ENCODE assay signal across 31 cellular contexts in genomic region chr9:74961496-74961895, GRCh38.
"Had no signal": no experiment of that assay in that cellular context is flagged by ENCODE, and none has a peak within 500 bp of the region (broad histone marks: within the 10 kb centered on the region; RNA-seq: fewer than 3 reads in every experiment).

No MANE protein-coding gene starts in this region.

- ATAC-seq: activated CD4-positive, alpha-beta T cell treated with anti-CD3 and anti-CD28 coated beads for 36 hours; activated CD8-positive, alpha-beta memory T cell treated with anti-CD3 and anti-CD28 coated beads, Interleukin-2, amount 10 ng/mL, durations not matched to agents 7 days and 5 days; activated CD8-positive, alpha-beta T cell treated with anti-CD3 and anti-CD28 coated beads, Interleukin-2, amount 10 ng/mL, durations not matched to agents 7 days and 5 days; activated naive CD8-positive, alpha-beta T cell treated with anti-CD3 and anti-CD28 coated beads, Interleukin-2, amount 50 U/mL, for 24 hours; activated T-helper 17 cell treated with anti-CD3 and anti-CD28 coated beads, Interleukin-2, amount 50 U/mL, for 72 hours; body of pancreas; esophagus mucosa; T-helper 17 cell had no signal

- H3K27me3 ChIP-seq: adrenal gland, body of pancreas, cardiac muscle cell, colonic mucosa had no signal

- H3K27ac ChIP-seq: adrenal gland, body of pancreas, cardiac muscle cell, colonic mucosa had no signal

- H3K27me3 Mint-ChIP-seq: activated CD4-positive, alpha-beta memory T cell treated with anti-CD3 and anti-CD28 coated beads for 36 hours; activated CD4-positive, alpha-beta T cell treated with anti-CD3 and anti-CD28 coated beads for 36 hours; activated CD4-positive, alpha-beta T cell treated with anti-CD3 and anti-CD28 coated beads, Interleukin-2, amount 10 ng/mL, durations not matched to agents 24 days and 14 days; activated CD8-positive, alpha-beta memory T cell treated with anti-CD3 and anti-CD28 coated beads, Interleukin-2, amount 10 ng/mL, durations not matched to agents 7 days and 5 days; activated naive CD4-positive, alpha-beta T cell treated with anti-CD3 and anti-CD28 coated beads, Interleukin-2, amount 50 U/mL, for 24 hours; activated naive CD8-positive, alpha-beta T cell treated with anti-CD3 and anti-CD28 coated beads for 36 hours; activated naive CD8-positive, alpha-beta T cell treated with anti-CD3 and anti-CD28 coated beads, Interleukin-2, amount 50 U/mL, for 24 hours; activated T-helper 17 cell treated with anti-CD3 and anti-CD28 coated beads, Interleukin-2, amount 50 U/mL, for 72 hours; T-helper 17 cell had no signal

- DNase-seq: activated CD4-positive, alpha-beta memory T cell treated with anti-CD3 and anti-CD28 coated beads for 36 hours; activated CD4-positive, alpha-beta T cell treated with anti-CD3 and anti-CD28 coated beads for 36 hours; activated CD4-positive, alpha-beta T cell treated with anti-CD3 and anti-CD28 coated beads, Interleukin-2, amount 10 ng/mL, durations not matched to agents 24 days and 14 days; activated CD4-positive, CD25-positive, alpha-beta regulatory T cell; activated CD4-positive, CD25-positive, alpha-beta regulatory T cell treated with anti-CD3 and anti-CD28 coated beads, Interleukin-2, amount 50 U/mL, for 72 hours; activated CD8-positive, alpha-beta memory T cell treated with anti-CD3 and anti-CD28 coated beads, Interleukin-2, amount 10 ng/mL, durations not matched to agents 7 days and 5 days; activated CD8-positive, alpha-beta memory T cell treated with anti-CD3 and anti-CD28 coated beads, Interleukin-2, amount 50 U/mL, for 4 hours; activated CD8-positive, alpha-beta T cell treated with anti-CD3 and anti-CD28 coated beads, Interleukin-2, amount 10 ng/mL, durations not matched to agents 7 days and 5 days; activated effector memory CD4-positive, alpha-beta T cell treated with Interleukin-2 at 50 U/mL for 16 hours; activated naive CD4-positive, alpha-beta T cell treated with anti-CD3 and anti-CD28 coated beads for 36 hours; activated naive CD8-positive, alpha-beta T cell treated with anti-CD3 and anti-CD28 coated beads for 36 hours; activated naive CD8-positive, alpha-beta T cell treated with anti-CD3 and anti-CD28 coated beads, Interleukin-2, amount 50 U/mL, for 24 hours; activated T-cell treated with anti-CD3 and anti-CD28 coated beads, Interleukin-2, amount 50 U/mL, for 1 hour; adrenal gland; amygdala; aorta; body of pancreas; central memory CD4-positive, alpha-beta T cell; cerebellar nuclear complex; colonic mucosa; effector CD8-positive, alpha-beta T cell; foreskin fibroblast; head of caudate nucleus; T-helper 1 cell; T-helper 17 cell; T1000 had no signal

- H3K27ac Mint-ChIP-seq: activated CD4-positive, alpha-beta memory T cell treated with anti-CD3 and anti-CD28 coated beads for 36 hours; activated CD4-positive, alpha-beta T cell treated with anti-CD3 and anti-CD28 coated beads for 36 hours; activated CD4-positive, alpha-beta T cell treated with anti-CD3 and anti-CD28 coated beads, Interleukin-2, amount 10 ng/mL, durations not matched to agents 24 days and 14 days; activated CD8-positive, alpha-beta memory T cell treated with anti-CD3 and anti-CD28 coated beads, Interleukin-2, amount 10 ng/mL, durations not matched to agents 7 days and 5 days; activated CD8-positive, alpha-beta T cell treated with anti-CD3 and anti-CD28 coated beads, Interleukin-2, amount 10 ng/mL, durations not matched to agents 7 days and 5 days; activated naive CD4-positive, alpha-beta T cell treated with anti-CD3 and anti-CD28 coated beads for 36 hours; activated naive CD4-positive, alpha-beta T cell treated with anti-CD3 and anti-CD28 coated beads, Interleukin-2, amount 50 U/mL, for 24 hours; activated naive CD8-positive, alpha-beta T cell treated with anti-CD3 and anti-CD28 coated beads for 36 hours; activated naive CD8-positive, alpha-beta T cell treated with anti-CD3 and anti-CD28 coated beads, Interleukin-2, amount 50 U/mL, for 24 hours; activated T-helper 17 cell treated with anti-CD3 and anti-CD28 coated beads, Interleukin-2, amount 50 U/mL, for 72 hours; T-helper 17 cell; T-helper 2 cell treated with Interferon-gamma antibody and Interleukin-4, amounts not matched to agents 5 μg/mL and 100 μg/mL, for 36 hours had no signal

- H3K4me1 ChIP-seq: adrenal gland, body of pancreas, colonic mucosa had no signal

- H3K36me3 ChIP-seq: adrenal gland, cardiac muscle cell, colonic mucosa had no signal

- H3K9me3 ChIP-seq: adrenal gland, body of pancreas, colonic mucosa had no signal

- H3K4me1 Mint-ChIP-seq: activated CD4-positive, alpha-beta T cell treated with anti-CD3 and anti-CD28 coated beads for 36 hours; activated naive CD4-positive, alpha-beta T cell treated with anti-CD3 and anti-CD28 coated beads, Interleukin-2, amount 50 U/mL, for 24 hours; activated naive CD8-positive, alpha-beta T cell treated with anti-CD3 and anti-CD28 coated beads for 36 hours; activated naive CD8-positive, alpha-beta T cell treated with anti-CD3 and anti-CD28 coated beads, Interleukin-2, amount 50 U/mL, for 24 hours had no signal

- H3K4me3 Mint-ChIP-seq: activated CD4-positive, alpha-beta memory T cell treated with anti-CD3 and anti-CD28 coated beads for 36 hours; activated CD4-positive, alpha-beta T cell treated with anti-CD3 and anti-CD28 coated beads for 36 hours; activated CD4-positive, alpha-beta T cell treated with anti-CD3 and anti-CD28 coated beads, Interleukin-2, amount 10 ng/mL, durations not matched to agents 24 days and 14 days; activated CD8-positive, alpha-beta memory T cell treated with anti-CD3 and anti-CD28 coated beads, Interleukin-2, amount 10 ng/mL, durations not matched to agents 7 days and 5 days; activated CD8-positive, alpha-beta T cell treated with anti-CD3 and anti-CD28 coated beads, Interleukin-2, amount 10 ng/mL, durations not matched to agents 7 days and 5 days; activated naive CD4-positive, alpha-beta T cell treated with anti-CD3 and anti-CD28 coated beads for 36 hours; activated naive CD4-positive, alpha-beta T cell treated with anti-CD3 and anti-CD28 coated beads, Interleukin-2, amount 50 U/mL, for 24 hours; activated naive CD8-positive, alpha-beta T cell treated with anti-CD3 and anti-CD28 coated beads for 36 hours; activated naive CD8-positive, alpha-beta T cell treated with anti-CD3 and anti-CD28 coated beads, Interleukin-2, amount 50 U/mL, for 24 hours; activated T-helper 17 cell treated with anti-CD3 and anti-CD28 coated beads, Interleukin-2, amount 50 U/mL, for 72 hours; T-helper 17 cell; T-helper 2 cell treated with Interferon-gamma antibody and Interleukin-4, amounts not matched to agents 5 μg/mL and 100 μg/mL, for 36 hours had no signal

- H3K4me3 ChIP-seq: adrenal gland, body of pancreas, cardiac muscle cell, colonic mucosa had no signal

- H3K9me3 Mint-ChIP-seq: activated naive CD4-positive, alpha-beta T cell treated with anti-CD3 and anti-CD28 coated beads, Interleukin-2, amount 50 U/mL, for 24 hours had no signal
